Comparison of ENCODE assay signal across 14 cellular contexts in the genomic region with DNA sequence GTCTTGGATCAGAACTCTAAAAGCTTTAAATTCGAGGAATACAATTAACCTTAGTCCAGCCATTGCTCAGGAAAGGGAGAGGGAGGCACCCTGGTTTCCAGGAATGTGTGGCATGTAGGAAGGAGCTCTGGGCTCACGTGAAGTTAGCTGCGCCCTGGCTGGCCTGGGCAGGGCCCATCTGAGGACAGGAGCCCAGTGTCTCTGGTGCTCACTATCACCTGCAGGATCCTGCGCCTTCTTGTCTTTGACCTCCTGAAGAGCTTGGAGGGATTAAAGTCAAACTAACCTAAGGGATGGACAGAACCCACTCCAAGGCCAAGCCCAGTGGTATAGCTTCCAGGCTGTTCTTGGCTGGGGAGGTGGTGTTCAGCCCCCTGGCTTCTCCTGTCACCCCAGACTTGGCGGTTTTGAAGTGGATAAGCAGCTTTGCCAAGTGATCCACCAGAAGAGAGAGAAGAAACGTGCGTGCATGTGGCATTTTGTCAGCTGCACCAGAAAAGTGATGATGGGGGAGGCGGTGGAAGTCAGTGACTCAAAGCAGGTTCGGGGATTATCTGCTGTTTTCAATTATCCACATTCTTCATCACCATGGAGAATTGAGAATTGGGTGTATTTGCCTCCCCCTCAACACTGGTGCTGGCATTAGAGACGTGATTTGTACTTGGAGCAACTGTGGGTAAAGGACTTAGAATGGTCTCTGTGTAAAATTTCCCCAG.
"Had no signal": no experiment of that assay in that cellular context is flagged by ENCODE, and none has a peak within 500 bp of the region (broad histone marks: within the 10 kb centered on the region; RNA-seq: fewer than 3 reads in every experiment).

No MANE protein-coding gene starts in this region.

- H3K27me3 ChIP-seq: heart left ventricle, ovary had no signal

- H3K9me3 ChIP-seq: heart left ventricle, left ventricle myocardium inferior, ovary had no signal

- H3K27me3 Mint-ChIP-seq: activated CD4-positive, alpha-beta T cell treated with anti-CD3 and anti-CD28 coated beads, Interleukin-2, amount 10 ng/mL, durations not matched to agents 24 days and 14 days; activated naive CD8-positive, alpha-beta T cell had no signal

- H3K27ac ChIP-seq: brain microvascular endothelial cell, heart left ventricle, left ventricle myocardium inferior, ovary had no signal

- H3K27ac Mint-ChIP-seq: activated CD4-positive, alpha-beta T cell treated with anti-CD3 and anti-CD28 coated beads, Interleukin-2, amount 10 ng/mL, durations not matched to agents 24 days and 14 days; activated naive CD8-positive, alpha-beta T cell had no signal

- ATAC-seq: heart left ventricle; stimulated activated naive CD8-positive, alpha-beta T cell treated with anti-CD3 and anti-CD28 coated beads, Interleukin-15, Interleukin-2, amounts not matched to agents 100 U/mL and 50 U/mL, for 24 hours had no signal

- H3K9me3 Mint-ChIP-seq: activated CD4-positive, alpha-beta T cell treated with anti-CD3 and anti-CD28 coated beads, Interleukin-2, amount 10 ng/mL, durations not matched to agents 24 days and 14 days; neural crest cell had no signal

- H3K36me3 Mint-ChIP-seq: activated naive CD8-positive, alpha-beta T cell had no signal

- H3K36me3 ChIP-seq: brain microvascular endothelial cell, heart left ventricle, left ventricle myocardium inferior, ovary had no signal

- DNase-seq: activated CD4-positive, alpha-beta T cell treated with anti-CD3 and anti-CD28 coated beads, Interleukin-2, amount 10 ng/mL, durations not matched to agents 24 days and 14 days; activated gamma-delta T cell; activated T-cell treated with anti-CD3 and anti-CD28 coated beads, Interleukin-2, amount 50 U/mL, for 1 hour; amygdala; brain microvascular endothelial cell; foreskin melanocyte; left ventricle myocardium inferior; ovary; stimulated activated CD4-positive, alpha-beta T cell treated with anti-CD3 and anti-CD28 coated beads, Interleukin-4, amount 100 ng/mL, for 1 hour; stimulated activated CD8-positive, alpha-beta memory T cell treated with anti-CD3 and anti-CD28 coated beads, Interleukin-4, amount 100 ng/mL, for 48 hours; stimulated activated naive CD8-positive, alpha-beta T cell treated with anti-CD3 and anti-CD28 coated beads, Interleukin-15, Interleukin-2, amounts not matched to agents 100 U/mL and 50 U/mL, for 24 hours had no signal

- H3K4me3 Mint-ChIP-seq: activated CD4-positive, alpha-beta T cell treated with anti-CD3 and anti-CD28 coated beads, Interleukin-2, amount 10 ng/mL, durations not matched to agents 24 days and 14 days; activated naive CD8-positive, alpha-beta T cell; neural crest cell had no signal

- H3K4me3 ChIP-seq: heart left ventricle, left ventricle myocardium inferior, ovary had no signal
